Comparison of ENCODE assay signal across 32 cellular contexts in the genomic region with DNA sequence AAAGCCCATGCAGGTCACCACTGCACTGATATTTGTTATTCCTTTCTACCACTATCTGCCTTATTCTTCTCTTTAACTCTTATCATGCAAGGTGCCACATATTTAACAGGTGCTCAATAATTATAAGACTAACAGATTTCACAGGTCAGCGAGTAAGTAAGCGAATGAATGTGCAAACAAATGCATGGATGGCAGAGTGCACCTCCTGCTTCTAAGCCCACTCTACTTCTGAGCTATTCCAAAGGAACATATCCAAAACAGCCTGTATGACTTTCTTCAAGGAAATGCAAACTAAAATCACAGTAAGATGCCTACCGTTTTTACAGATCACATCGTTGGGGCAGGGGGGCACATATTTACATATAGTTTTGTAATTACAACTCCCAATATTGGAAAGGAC.
"Had no signal": no experiment of that assay in that cellular context is flagged by ENCODE, and none has a peak within 500 bp of the region (broad histone marks: within the 10 kb centered on the region; RNA-seq: fewer than 3 reads in every experiment).

No MANE protein-coding gene starts in this region.

- H3K4me1 ChIP-seq: psoas muscle, tibial artery, upper lobe of right lung had no signal

- H3K9me3 ChIP-seq: neutrophil, psoas muscle, tibial artery, upper lobe of right lung had no signal

- H3K27ac ChIP-seq: brain microvascular endothelial cell, coronary artery, neutrophil, psoas muscle, tibial artery, upper lobe of right lung had no signal

- H3K4me3 ChIP-seq: coronary artery, dorsolateral prefrontal cortex, psoas muscle, smooth muscle cell, tibial artery, upper lobe of right lung had no signal

- H3K27ac Mint-ChIP-seq: activated CD4-positive, alpha-beta memory T cell treated with anti-CD3 and anti-CD28 coated beads for 36 hours; stimulated activated memory B cell treated with anti-CD40 and anti-IgM and Interleukin-4, amounts not matched to agents 10 μg/mL and 1 μg/mL and 100 μg/mL, for 72 hours; T-helper 2 cell treated with Interferon-gamma antibody and Interleukin-4, amounts not matched to agents 5 μg/mL and 100 μg/mL, for 36 hours had no signal

- FAIRE-seq: astrocyte, endothelial cell of umbilical vein, keratinocyte had no signal

- DNase-seq: activated CD4-positive, alpha-beta memory T cell treated with anti-CD3 and anti-CD28 coated beads for 36 hours; activated CD4-positive, alpha-beta T cell treated with anti-CD3 and anti-CD28 coated beads for 48 hours; activated CD8-positive, alpha-beta memory T cell treated with anti-CD3 and anti-CD28 coated beads, Interleukin-2, amount 50 U/mL, for 48 hours; activated naive CD4-positive, alpha-beta T cell; activated T-cell treated with anti-CD3 and anti-CD28 coated beads, Interleukin-2, amount 50 U/mL, for 48 hours; amniotic stem cell; brain microvascular endothelial cell; dorsolateral prefrontal cortex; effector memory CD4-positive, alpha-beta T cell; foreskin fibroblast; head of caudate nucleus; hippocampal formation; left cardiac atrium; left ventricle myocardium superior; nephron progenitor cell; psoas muscle; stimulated activated CD4-positive, alpha-beta T cell treated with anti-CD3 and anti-CD28 coated beads, Interleukin-1b, Interleukin-23, amount 100 ng/mL, for 48 hours; stimulated activated CD4-positive, alpha-beta T cell treated with anti-CD3 and anti-CD28 coated beads, Interleukin-4, amount 100 ng/mL, for 4 hours; stimulated activated CD8-positive, alpha-beta memory T cell treated with anti-CD3 and anti-CD28 coated beads, Interleukin-4, amount 100 ng/mL, for 48 hours; stimulated activated naive CD8-positive, alpha-beta T cell treated with anti-CD3 and anti-CD28 coated beads, Interleukin-15, amount 100 ng/mL, for 72 hours; T-cell; tibial artery; upper lobe of right lung had no signal

- H3K4me1 Mint-ChIP-seq: stimulated activated memory B cell treated with anti-CD40 and anti-IgM and Interleukin-4, amounts not matched to agents 10 μg/mL and 1 μg/mL and 100 μg/mL, for 72 hours; stimulated activated naive CD8-positive, alpha-beta T cell treated with anti-CD3 and anti-CD28 coated beads, Interleukin-15, amount 100 ng/mL, for 72 hours had no signal

- H3K4me3 Mint-ChIP-seq: activated CD4-positive, alpha-beta memory T cell treated with anti-CD3 and anti-CD28 coated beads for 36 hours; nephron progenitor cell; stimulated activated memory B cell treated with anti-CD40 and anti-IgM and Interleukin-4, amounts not matched to agents 10 μg/mL and 1 μg/mL and 100 μg/mL, for 72 hours; stimulated activated naive CD8-positive, alpha-beta T cell treated with anti-CD3 and anti-CD28 coated beads, Interleukin-15, amount 100 ng/mL, for 72 hours; T-cell; T-helper 2 cell treated with Interferon-gamma antibody and Interleukin-4, amounts not matched to agents 5 μg/mL and 100 μg/mL, for 36 hours had no signal

- H3K27me3 ChIP-seq: brain microvascular endothelial cell, dorsolateral prefrontal cortex, neutrophil, tibial artery, upper lobe of right lung had no signal

- H3K27me3 Mint-ChIP-seq: activated CD4-positive, alpha-beta memory T cell treated with anti-CD3 and anti-CD28 coated beads for 36 hours; stimulated activated memory B cell treated with anti-CD40 and anti-IgM and Interleukin-4, amounts not matched to agents 10 μg/mL and 1 μg/mL and 100 μg/mL, for 72 hours; stimulated activated naive CD8-positive, alpha-beta T cell treated with anti-CD3 and anti-CD28 coated beads, Interleukin-15, amount 100 ng/mL, for 72 hours; T-cell had no signal

- H3K9me3 Mint-ChIP-seq: activated CD4-positive, alpha-beta memory T cell treated with anti-CD3 and anti-CD28 coated beads for 36 hours; nephron progenitor cell; stimulated activated memory B cell treated with anti-CD40 and anti-IgM and Interleukin-4, amounts not matched to agents 10 μg/mL and 1 μg/mL and 100 μg/mL, for 72 hours; stimulated activated naive CD8-positive, alpha-beta T cell treated with anti-CD3 and anti-CD28 coated beads, Interleukin-15, amount 100 ng/mL, for 72 hours; T-cell; T-helper 2 cell treated with Interferon-gamma antibody and Interleukin-4, amounts not matched to agents 5 μg/mL and 100 μg/mL, for 36 hours had no signal

- ATAC-seq: activated CD4-positive, CD25-positive, alpha-beta regulatory T cell treated with anti-CD3 and anti-CD28 coated beads, Interleukin-2, amount 50 U/mL, for 24 hours; left cardiac atrium; left ventricle myocardium superior; psoas muscle; stimulated activated memory B cell treated with anti-CD40 and anti-IgM and Interleukin-4, amounts not matched to agents 10 μg/mL and 1 μg/mL and 100 μg/mL, for 72 hours; stimulated activated naive CD8-positive, alpha-beta T cell treated with anti-CD3 and anti-CD28 coated beads, Interleukin-15, amount 100 ng/mL, for 72 hours; T-cell; upper lobe of right lung had no signal

- H3K4me2 ChIP-seq: smooth muscle cell had no signal
